Comparison of ENCODE assay signal across 24 cellular contexts in genomic region chr6:16067568-16067967, GRCh38.
"Had no signal": no experiment of that assay in that cellular context is flagged by ENCODE, and none has a peak within 500 bp of the region (broad histone marks: within the 10 kb centered on the region; RNA-seq: fewer than 3 reads in every experiment).

No MANE protein-coding gene starts in this region.

- H3K4me2 ChIP-seq: PC-9, SK-N-SH had no signal

- H3K36me3 ChIP-seq: Peyer's patch had no signal

- H3K27me3 ChIP-seq: Peyer's patch had no signal

- H3K4me1 Mint-ChIP-seq: T-cell had no signal

- H3K4me1 ChIP-seq: Peyer's patch had no signal

- H3K9ac ChIP-seq: SK-N-SH had no signal

- H3K27ac ChIP-seq: PC-9, Peyer's patch had no signal

- H3K4me3 ChIP-seq: PC-9, Peyer's patch had no signal

- H3K27ac Mint-ChIP-seq: T-cell had no signal

- H3K9me3 Mint-ChIP-seq: T-cell had no signal

- H3K36me3 Mint-ChIP-seq: T-cell had no signal

- FAIRE-seq: HepG2 had no signal

- H3K9me3 ChIP-seq: Peyer's patch, SK-N-SH had no signal

- DNase-seq: IMR-90, Karpas-422, KG1, MM.1S, NCI-H1092, NCI-H1105 treated with DMSO at 0.1 percent for 48 hours, NCI-H1417 treated with DMSO at 0.1 percent for 48 hours, NCI-H146, NCI-H1694 treated with DMSO at 0.1 percent for 48 hours, NCI-H1930, NCI-H2081, NCI-H2107, NCI-H2227 treated with DMSO at 0.1 percent for 48 hours, NCI-H524, NCI-H69, NCI-H774, OCI-M1, PC-9, Peyer's patch, SHP77, SK-N-SH, SW 1271, T-cell had no signal

- H3K4me3 Mint-ChIP-seq: T-cell had no signal

- H2AFZ ChIP-seq: PC-9 had no signal
